ENCODE assay signal across 8 cellular contexts in the genomic region with DNA sequence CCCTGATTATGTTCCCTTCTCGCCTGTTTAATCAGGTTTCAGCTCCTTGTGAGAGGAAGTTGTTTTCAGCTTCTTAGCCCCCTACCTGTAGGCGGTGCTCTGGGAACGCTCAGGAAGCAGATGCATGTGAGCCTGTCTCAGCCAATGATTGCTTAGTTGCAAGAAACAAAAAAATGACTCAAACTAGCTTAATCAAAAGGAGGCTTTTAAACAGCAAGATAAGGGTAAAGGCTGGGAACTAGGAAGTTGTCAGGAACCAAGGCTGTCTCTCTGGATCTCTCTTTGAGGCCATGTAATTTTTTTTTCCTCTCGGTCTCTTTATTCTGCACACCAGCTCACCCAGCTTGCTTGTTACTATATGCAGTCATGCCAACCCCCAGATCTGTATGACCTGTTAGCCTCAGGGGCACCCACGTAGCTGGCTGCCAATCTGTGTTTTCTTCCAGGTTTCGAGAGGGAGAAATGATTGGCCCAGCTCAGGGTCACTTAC.
DNase-seq lines count a peak whose midpoint lies in the region; ATAC-seq and TF ChIP-seq lines count a peak whose summit lies in the region.

No MANE protein-coding gene starts in this region.

- no peaks in the 10 kb centered on the region for H3K27me3 ChIP-seq in mucosa of rectum (ENCODE audit: control insufficient read depth in 2 of 2, insufficient read depth in 2 of 2, low read length in 2 of 2)

- POLR2A ChIA-PET in RWPE1 (lab: Yijun Ruan, JAX; ENCODE audit: low non-redundant PET) = no interaction called here

- H3K9me3 ChIP-seq in mucosa of rectum (ENCODE audit: control insufficient read depth in 2 of 2, low read length in 2 of 2) = no peaks in the 10 kb centered on the region

- peaks cover 5 to 13% of the 10 kb centered on the region in 2 donors for H3K4me1 ChIP-seq in mucosa of rectum (ENCODE audit: control insufficient read depth in 2 of 2, insufficient read depth in 2 of 2, low read length in 2 of 2)

- no peak overlapping the region for H3K4me3 ChIP-seq in mucosa of rectum (ENCODE audit: low read length in 2 of 2)

- DNase-seq in NCI-H2029 (lab: John Stamatoyannopoulos, UW) (peak; percentile 43), NCI-H2029 treated with DMSO at 0.1 percent for 48 hours (lab: John Stamatoyannopoulos, UW) (no peak), RWPE1 (ENCODE audit: low spot score) (peak; percentile 64), dermis microvascular lymphatic vessel endothelial cell (ENCODE audit: low read depth in 2 of 2) (peak; percentile 34 to 49), DMS79 (lab: John Stamatoyannopoulos, UW) (no peak)

- ATAC-seq in HG03460 (IDR thresholded peaks at IDR 0.05; ENCODE audit: unreplicated experiment) (no peak), GM18867 (IDR thresholded peaks at IDR 0.05; ENCODE audit: unreplicated experiment) (no peak)

- TF ChIP-seq CTCF in RWPE1 (conservative IDR thresholded peaks at IDR 0.05; ENCODE audit: low read depth) = peak; percentile 44

- peak overlapping the region in 1 of 2 donors; percentile 42 for H3K9ac ChIP-seq in mucosa of rectum (ENCODE audit: low read depth in 1 of 2, low read length in 2 of 2)

- peak overlapping the region; percentile 55 for H3K27ac ChIP-seq in RWPE1
- H3K27ac ChIP-seq in mucosa of rectum (ENCODE audit: low read depth in 2 of 2, low read length in 2 of 2) = peak overlapping the region; percentile 44 to 58

- H3K36me3 ChIP-seq in mucosa of rectum (ENCODE audit: control insufficient read depth in 2 of 2, insufficient read depth in 2 of 2, low read length in 2 of 2) = peaks cover 6 to 8% of the 10 kb centered on the region in 2 donors

- CTCF ChIA-PET in RWPE1 (lab: Yijun Ruan, JAX) = interaction anchor here (0.5 to 1.7 kb wide), 22 partner anchors 9 to 1169 kb away, joined by 3 to 12 read pairs (median 4); no protein-coding TSS in a partner anchor

Comparison
In these comparisons a context has a peak if more than half of its experiments do, and no peak if none do; other contexts are left out.
1. DNase-seq: peak in NCI-H2029 (single experiment), RWPE1 (single experiment) and dermis microvascular lymphatic vessel endothelial cell (2 of 2); none in NCI-H2029 treated with DMSO at 0.1 percent for 48 hours (single experiment) and DMS79 (single experiment).